Comparison of ENCODE assay signal across 10 cellular contexts in genomic region chr4:8157496-8157895, GRCh38. TPM values are rescaled to one million over a fixed set of nuclear protein-coding genes. Genes with fewer than 3 reads are reported as not detected.
DNase-seq lines count a peak whose midpoint lies in the region; TF ChIP-seq lines count a peak whose summit lies in the region.
"Had no signal": no experiment of that assay in that cellular context is flagged by ENCODE, and none has a peak within 500 bp of the region (broad histone marks: within the 10 kb centered on the region; RNA-seq: fewer than 3 reads in every experiment).

No MANE protein-coding gene starts in this region.

- no peak overlapping the region for H3K27ac ChIP-seq in sigmoid colon

- H3K4me3 ChIP-seq in sigmoid colon: peak overlapping the region in 3 of 4 donors; percentile 68 to 98 (median 83)

- no peaks in the 10 kb centered on the region for H3K36me3 Mint-ChIP-seq in glutamatergic neuron (ENCODE audit: unreplicated experiment)

- TF ChIP-seq EP300 in sigmoid colon (IDR thresholded peaks at IDR 0.05): no peak

- no peaks in the 10 kb centered on the region for H3K36me3 ChIP-seq in sigmoid colon

- H3K4me1 ChIP-seq in sigmoid colon: peaks cover 0 to 25% (median 23%) of the 10 kb centered on the region in 4 donors

- H3K9me3 Mint-ChIP-seq in glutamatergic neuron (ENCODE audit: unreplicated experiment): peaks cover 6% of the 10 kb centered on the region

- DNase-seq in DMS53 (lab: John Stamatoyannopoulos, UW): peak; percentile 41
- DNase-seq in DMS53 treated with DMSO at 0.1 percent for 48 hours (lab: John Stamatoyannopoulos, UW; ENCODE audit: unreplicated experiment): no peak
- DNase-seq in RPMI7951 (ENCODE audit: low read depth): peak; percentile 14
- DNase-seq in glutamatergic neuron: no peak
- DNase-seq in sigmoid colon: no peak
- DNase-seq in SIG-M5 treated with dmso at 0.1 percent for 504 hours (lab: John Stamatoyannopoulos, UW; ENCODE audit: unreplicated experiment): no peak
- no peak for DNase-seq in NCI-H187 (lab: John Stamatoyannopoulos, UW)
- no peak for DNase-seq in retina
- DNase-seq: activated CD4-positive, alpha-beta T cell treated with anti-CD3 and anti-CD28 coated beads, Interleukin-2, amount 50 U/mL, for 1 hour; NCI-H2171 had no signal

- H3K9me3 ChIP-seq in sigmoid colon: no peaks in the 10 kb centered on the region

- 37 to 45% methylated on average over 15 of the region's 15 CpGs for WGBS in sigmoid colon, 2 donors

- H3K27me3 ChIP-seq in sigmoid colon: peaks cover 7 to 12% (median 9%) of the 10 kb centered on the region in 3 donors

- intact Hi-C loops in sigmoid colon (cut with DNase I): loop anchor here (5.0 to 10.0 kb wide), 3 partner anchors 105 to 270 kb away; no protein-coding TSS in a partner anchor

- peaks cover 9% of the 10 kb centered on the region for H3K4me1 Mint-ChIP-seq in glutamatergic neuron (ENCODE audit: low read depth, unreplicated experiment)

- no peak overlapping the region for H3K27ac Mint-ChIP-seq in glutamatergic neuron (ENCODE audit: unreplicated experiment)

- H3K4me3 Mint-ChIP-seq in glutamatergic neuron (ENCODE audit: unreplicated experiment): peak overlapping the region; percentile 39

- TF ChIP-seq CTCF in glutamatergic neuron (IDR thresholded peaks at IDR 0.05; ENCODE audit: partially characterized antibody, unreplicated experiment) (no peak), sigmoid colon (IDR thresholded peaks at IDR 0.05) (no peak)

- H3K27me3 Mint-ChIP-seq in glutamatergic neuron (ENCODE audit: unreplicated experiment): peaks cover 8% of the 10 kb centered on the region

- no peak for TF ChIP-seq POLR2A in sigmoid colon (IDR thresholded peaks at IDR 0.05)

RNA-seq across cellular contexts. Expression of gene ABLIM2, which starts 1.1 kb away (rescaled TPM):
- under 0.01 and 0.29 TPM in 2 replicates for total RNA-seq in RPMI7951 (2014; rRNA removed; shearing (Covaris generic))
- 7.5 TPM for total RNA-seq in glutamatergic neuron (ENCODE audit: unreplicated experiment)
- total RNA-seq in sigmoid colon: 1 to 10 TPM; 3.1 to 8.9 (median 5.6) TPM
- polyA plus RNA-seq in sigmoid colon: 10 to 100 TPM in 2 of 3 donors, 1 to 10 TPM in 1; 7.4 to 15.0 (median 11.3) TPM

RNA-seq across cellular contexts. Expression of gene SH3TC1, which starts 41.6 kb away (rescaled TPM):
- 6.6 and 8.9 TPM in 2 replicates for total RNA-seq in RPMI7951 (2014; rRNA removed; shearing (Covaris generic))
- total RNA-seq in glutamatergic neuron (ENCODE audit: unreplicated experiment) (not detected), sigmoid colon (10 to 100 TPM in 1 of 4 donors, 1 to 10 TPM in 3; 6.4 to 24.4 (median 8.3) TPM)
- 10 to 100 TPM in 1 of 3 donors, 1 to 10 TPM in 2; 3.0 to 14.2 (median 3.7) TPM for polyA plus RNA-seq in sigmoid colon

Comparison
In these comparisons a context has a peak if more than half of its experiments do, and no peak if none do; other contexts are left out.
1. DNase-seq: peak in DMS53 (single experiment) and RPMI7951 (single experiment); none in DMS53 treated with DMSO at 0.1 percent for 48 hours (single experiment), glutamatergic neuron (single experiment), sigmoid colon (single experiment), SIG-M5 treated with dmso at 0.1 percent for 504 hours (single experiment), NCI-H187 (0 of 2) and retina (single experiment).